23 cellular contexts compared by ENCODE assay signal in genomic region chr3:33398410-33398809, GRCh38. TPM values are rescaled to one million over a fixed set of nuclear protein-coding genes. Genes with fewer than 3 reads are reported as not detected.
DNase-seq lines count a peak whose midpoint lies in the region; ATAC-seq and TF ChIP-seq lines count a peak whose summit lies in the region.
"Had no signal": no experiment of that assay in that cellular context is flagged by ENCODE, and none has a peak within 500 bp of the region (broad histone marks: within the 10 kb centered on the region; RNA-seq: fewer than 3 reads in every experiment).

No MANE protein-coding gene starts in this region.

- H3K4me1 ChIP-seq in CD8-positive, alpha-beta T cell (ENCODE audit: insufficient read depth, low read length) = no peaks in the 10 kb centered on the region
- H3K4me1 ChIP-seq in effector memory CD4-positive, alpha-beta T cell (ENCODE audit: control insufficient read depth, insufficient read depth, low read length, poor library complexity, severe bottlenecking) = no peaks in the 10 kb centered on the region
- H3K4me1 ChIP-seq: BE2C; BLaER1 treated with 17β-estradiol and CSF1 and Interleukin-3, amounts not matched to agents 10 nM and 100 nM had no signal

- CTCF ChIA-PET in CD8-positive, alpha-beta T cell (lab: Charles Lee) = no interaction called here

- no peak overlapping the region for H3K4me3 ChIP-seq in CD8-positive, alpha-beta T cell (ENCODE audit: low read depth, low read length)
- H3K4me3 ChIP-seq in effector memory CD4-positive, alpha-beta T cell (ENCODE audit: insufficient read depth, low read depth, low read length, poor library complexity, severe bottlenecking) = no peak overlapping the region
- H3K4me3 ChIP-seq: A549; BLaER1 treated with 17β-estradiol and CSF1 and Interleukin-3, amounts not matched to agents 10 nM and 100 nM; GM23248 had no signal

- no peak for TF ChIP-seq EP300 in Ishikawa (IDR thresholded peaks at IDR 0.05; ENCODE audit: borderline replicate concordance)

- H3K36me3 ChIP-seq in CD8-positive, alpha-beta T cell (ENCODE audit: insufficient read depth, low read length) = peaks cover 49% of the 10 kb centered on the region
- H3K36me3 ChIP-seq in effector memory CD4-positive, alpha-beta T cell (ENCODE audit: control insufficient read depth, insufficient read depth, low read length) = peaks cover 87% of the 10 kb centered on the region

- peaks cover 94% of the 10 kb centered on the region for H3K36me3 Mint-ChIP-seq in activated T-cell treated with anti-CD3 and anti-CD28 coated beads, Interleukin-2, amount 50 U/mL, for 24 hours (ENCODE audit: low read depth)
- peaks cover 18 to 30% of the 10 kb centered on the region in 2 donors for H3K36me3 Mint-ChIP-seq in activated T-cell treated with anti-CD3 and anti-CD28 coated beads, Interleukin-2, amount 50 U/mL, for 72 hours (ENCODE audit: insufficient read depth in 2 of 2)
- H3K36me3 Mint-ChIP-seq in CD8-positive, alpha-beta T cell = peaks cover 91% of the 10 kb centered on the region

- ATAC-seq in activated T-cell treated with anti-CD3 and anti-CD28 coated beads, Interleukin-2, amount 50 U/mL, for 72 hours (replicated peaks in 1 of 2) = no peak
- ATAC-seq in CD8-positive, alpha-beta T cell = no peak
- ATAC-seq: A549 had no signal

- intact Hi-C loops in CD8-positive, alpha-beta T cell (cut with DNase I, micrococcal nuclease) = no loop called here

- POLR2A ChIA-PET in CD8-positive, alpha-beta T cell (lab: Charles Lee) = no interaction called here

- no peak overlapping the region for H3K4me3 Mint-ChIP-seq in activated T-cell treated with anti-CD3 and anti-CD28 coated beads, Interleukin-2, amount 50 U/mL, for 24 hours
- no peak overlapping the region for H3K4me3 Mint-ChIP-seq in activated T-cell treated with anti-CD3 and anti-CD28 coated beads, Interleukin-2, amount 50 U/mL, for 72 hours
- no peak overlapping the region for H3K4me3 Mint-ChIP-seq in CD8-positive, alpha-beta T cell
- H3K4me3 Mint-ChIP-seq: CD14-positive monocyte; CD4-positive, alpha-beta T cell had no signal

- no peaks in the 10 kb centered on the region for H3K4me1 Mint-ChIP-seq in activated T-cell treated with anti-CD3 and anti-CD28 coated beads, Interleukin-2, amount 50 U/mL, for 24 hours (ENCODE audit: low read depth)
- no peaks in the 10 kb centered on the region for H3K4me1 Mint-ChIP-seq in activated T-cell treated with anti-CD3 and anti-CD28 coated beads, Interleukin-2, amount 50 U/mL, for 72 hours (ENCODE audit: low read depth)
- H3K4me1 Mint-ChIP-seq in CD8-positive, alpha-beta T cell (ENCODE audit: low read depth) = no peaks in the 10 kb centered on the region

- TF ChIP-seq RAD21 in Ishikawa (IDR thresholded peaks at IDR 0.05; ENCODE audit: low read depth) = no peak

- no peak for DNase-seq in activated T-cell treated with anti-CD3 and anti-CD28 coated beads, Interleukin-2, amount 50 U/mL, for 24 hours
- DNase-seq in activated T-cell treated with anti-CD3 and anti-CD28 coated beads, Interleukin-2, amount 50 U/mL, for 72 hours = no peak
- no peak for DNase-seq in CD8-positive, alpha-beta T cell
- DNase-seq in foreskin melanocyte = peak; percentile 11
- DNase-seq in NK-92 treated with Interleukin-12 subunit alpha and Interleukin-12 subunit beta, amount 100 ng/mL, for 24 hours (lab: John Stamatoyannopoulos, UW) = no peak
- DNase-seq in effector memory CD4-positive, alpha-beta T cell = no peak
- DNase-seq: 8988T; ACHN; AML-193; BE2C; Calu3; CD4-positive, alpha-beta T cell; COR-L47; DMS53; DMS79 treated with DMSO at 0.1 percent for 48 hours; GF-D8; GM23248; H7; HCEC 1CT had no signal

- H3K9me3 ChIP-seq in CD8-positive, alpha-beta T cell (ENCODE audit: low read length) = no peaks in the 10 kb centered on the region
- no peaks in the 10 kb centered on the region for H3K9me3 ChIP-seq in effector memory CD4-positive, alpha-beta T cell (ENCODE audit: control insufficient read depth, low read length)
- H3K9me3 ChIP-seq: A549; BE2C; BLaER1 treated with 17β-estradiol and CSF1 and Interleukin-3, amounts not matched to agents 10 nM and 100 nM had no signal

- no peaks in the 10 kb centered on the region for H3K27me3 Mint-ChIP-seq in activated T-cell treated with anti-CD3 and anti-CD28 coated beads, Interleukin-2, amount 50 U/mL, for 24 hours
- H3K27me3 Mint-ChIP-seq in activated T-cell treated with anti-CD3 and anti-CD28 coated beads, Interleukin-2, amount 50 U/mL, for 72 hours (ENCODE audit: low read depth) = no peaks in the 10 kb centered on the region
- no peaks in the 10 kb centered on the region for H3K27me3 Mint-ChIP-seq in CD8-positive, alpha-beta T cell (ENCODE audit: low read depth)
- H3K27me3 Mint-ChIP-seq: CD4-positive, alpha-beta T cell had no signal

- peak overlapping the region; percentile 12 for H3K27ac Mint-ChIP-seq in activated T-cell treated with anti-CD3 and anti-CD28 coated beads, Interleukin-2, amount 50 U/mL, for 24 hours
- no peak overlapping the region for H3K27ac Mint-ChIP-seq in activated T-cell treated with anti-CD3 and anti-CD28 coated beads, Interleukin-2, amount 50 U/mL, for 72 hours
- H3K27ac Mint-ChIP-seq in CD8-positive, alpha-beta T cell = peak overlapping the region; percentile 58
- H3K27ac Mint-ChIP-seq: CD4-positive, alpha-beta T cell had no signal

- H3K27ac ChIP-seq in CD8-positive, alpha-beta T cell (ENCODE audit: low read depth, low read length) = no peak overlapping the region
- no peak overlapping the region for H3K27ac ChIP-seq in effector memory CD4-positive, alpha-beta T cell (ENCODE audit: insufficient read depth, low read length, poor library complexity, severe bottlenecking)
- H3K27ac ChIP-seq: A549; BLaER1 treated with 17β-estradiol and CSF1 and Interleukin-3, amounts not matched to agents 10 nM and 100 nM; GM23248 had no signal

- TF ChIP-seq CTCF in CD8-positive, alpha-beta T cell (IDR thresholded peaks at IDR 0.05) = no peak

- H3K27me3 ChIP-seq in CD8-positive, alpha-beta T cell (ENCODE audit: insufficient read depth, low read length) = no peaks in the 10 kb centered on the region
- H3K27me3 ChIP-seq in effector memory CD4-positive, alpha-beta T cell (replicated peaks; ENCODE audit: control insufficient read depth, insufficient read depth, low read length, poor library complexity, severe bottlenecking) = no peaks in the 10 kb centered on the region
- H3K27me3 ChIP-seq: BE2C; BLaER1 treated with 17β-estradiol and CSF1 and Interleukin-3, amounts not matched to agents 10 nM and 100 nM had no signal

- no peaks in the 10 kb centered on the region for H3K9me3 Mint-ChIP-seq in activated T-cell treated with anti-CD3 and anti-CD28 coated beads, Interleukin-2, amount 50 U/mL, for 24 hours
- H3K9me3 Mint-ChIP-seq in activated T-cell treated with anti-CD3 and anti-CD28 coated beads, Interleukin-2, amount 50 U/mL, for 72 hours = no peaks in the 10 kb centered on the region
- no peaks in the 10 kb centered on the region for H3K9me3 Mint-ChIP-seq in CD8-positive, alpha-beta T cell
- H3K9me3 Mint-ChIP-seq: CD14-positive monocyte; CD4-positive, alpha-beta T cell had no signal

TF ChIP-seq in Ishikawa, 13 proteins besides CTCF, POLR2A, EP300 and RAD21:
- TF ChIP-seq FOXM1 (IDR thresholded peaks at IDR 0.05; ENCODE audit: borderline replicate concordance, low read depth) (no peak), YY1 (IDR thresholded peaks at IDR 0.05; ENCODE audit: low read depth) (no peak), REST (IDR thresholded peaks at IDR 0.05; ENCODE audit: low read depth) (0 out of 2 replicates have a peak, but pooled peaks have one; percentile 34), TCF12 (IDR thresholded peaks at IDR 0.05; ENCODE audit: low read depth) (no peak)
TF ChIP-seq in Ishikawa: peak in this region for 1.

RNA-seq across cellular contexts. Expression of gene UBP1, which starts 41.8 kb away (rescaled TPM):
- 10 to 100 TPM; 59.6 to 64.6 TPM for total RNA-seq in activated T-cell treated with anti-CD3 and anti-CD28 coated beads, Interleukin-2, amount 50 U/mL, for 72 hours
- 10 to 100 TPM; 54.4 to 55.9 TPM for total RNA-seq in CD8-positive, alpha-beta T cell
